7 cellular contexts compared by ENCODE assay signal in genomic region chr6:142802124-142802523, GRCh38.
DNase-seq lines count a peak whose midpoint lies in the region; ATAC-seq and TF ChIP-seq lines count a peak whose summit lies in the region.

No MANE protein-coding gene starts in this region.

- intact Hi-C loops in PC-3 (cut with micrococcal nuclease) = no loop called here
- intact Hi-C loops in ascending aorta (cut with DNase I) = no loop called here

- no peaks in the 10 kb centered on the region for H3F3A ChIP-seq in PC-3 (ENCODE audit: low read length, unreplicated experiment)

- H3K27me3 ChIP-seq in PC-3 (ENCODE audit: low read length) (no peaks in the 10 kb centered on the region), ascending aorta (no peaks in the 10 kb centered on the region)

- H3K4me1 ChIP-seq in PC-3 (ENCODE audit: insufficient read depth, low read length) (peaks cover 18% of the 10 kb centered on the region), ascending aorta (no peaks in the 10 kb centered on the region)

- no peaks in the 10 kb centered on the region for H3K79me2 ChIP-seq in PC-3 (ENCODE audit: low read length)

- H3K4me3 ChIP-seq in PC-3 (ENCODE audit: low read length) (no peak overlapping the region), retinal pigment epithelial cell (ENCODE audit: low read length) (no peak overlapping the region), ascending aorta (no peak overlapping the region)

- no TSS peak for BruUV-seq in PC-3 (replicated peaks; lab: Mats Ljungman, UMichigan)

- peak; percentile 89 for DNase-seq in PC-3
- peak; percentile 85 for DNase-seq in dedifferentiated amniotic fluid mesenchymal stem cell (ENCODE audit: extremely low spot score)
- peak; percentile 75 for DNase-seq in retinal pigment epithelial cell (ENCODE audit: low read depth)
- no peak for DNase-seq in DMS153 (lab: John Stamatoyannopoulos, UW)
- DNase-seq in foreskin melanocyte = no peak
- no peak for DNase-seq in ascending aorta (ENCODE audit: low spot score in 2 of 2)

- H3K9me2 ChIP-seq in PC-3 (replicated peaks; ENCODE audit: low read length) = no peaks in the 10 kb centered on the region

- ATAC-seq in GM21447 (IDR thresholded peaks at IDR 0.05; ENCODE audit: unreplicated experiment) = peak; percentile 44
- ATAC-seq in PC-3 = peak; percentile 95

- no peaks in the 10 kb centered on the region for H4K20me1 ChIP-seq in PC-3 (ENCODE audit: low read length)

- TF ChIP-seq CTCF in PC-3 (conservative IDR thresholded peaks at IDR 0.05; ENCODE audit: low read depth, low read length) (no peak), retinal pigment epithelial cell (conservative IDR thresholded peaks at IDR 0.05; ENCODE audit: low read depth, low read length) (no peak), ascending aorta (IDR thresholded peaks at IDR 0.05) (no peak)

- CTCF ChIA-PET in PC-3 (lab: Charles Lee) = no interaction called here

- no peak overlapping the region for H2AFZ ChIP-seq in PC-3 (ENCODE audit: low read length)

- POLR2A ChIA-PET in PC-3 (lab: Charles Lee; ENCODE audit: unreplicated experiment) = no interaction called here

- H3K4me2 ChIP-seq in PC-3 (ENCODE audit: low read length) = peak overlapping the region; percentile 42

- peak overlapping the region; percentile 36 for H3K9ac ChIP-seq in PC-3 (ENCODE audit: low read length)

- H3K9me3 ChIP-seq in PC-3 (ENCODE audit: low read length) (no peaks in the 10 kb centered on the region), ascending aorta (no peaks in the 10 kb centered on the region)

- H3K36me3 ChIP-seq in PC-3 (ENCODE audit: low read depth, low read length) (no peaks in the 10 kb centered on the region), ascending aorta (no peaks in the 10 kb centered on the region)

- H3K27ac ChIP-seq in PC-3 (ENCODE audit: low read length) (peak overlapping the region; percentile 62), ascending aorta (no peak overlapping the region)

Comparison
In these comparisons a context has a peak if more than half of its experiments do, and no peak if none do; other contexts are left out.
1. DNase-seq: peak in PC-3 (single experiment), dedifferentiated amniotic fluid mesenchymal stem cell (single experiment) and retinal pigment epithelial cell (single experiment); none in DMS153 (single experiment), foreskin melanocyte (single experiment) and ascending aorta (0 of 2).